ENCODE assay signal across 26 cellular contexts in the genomic region with DNA sequence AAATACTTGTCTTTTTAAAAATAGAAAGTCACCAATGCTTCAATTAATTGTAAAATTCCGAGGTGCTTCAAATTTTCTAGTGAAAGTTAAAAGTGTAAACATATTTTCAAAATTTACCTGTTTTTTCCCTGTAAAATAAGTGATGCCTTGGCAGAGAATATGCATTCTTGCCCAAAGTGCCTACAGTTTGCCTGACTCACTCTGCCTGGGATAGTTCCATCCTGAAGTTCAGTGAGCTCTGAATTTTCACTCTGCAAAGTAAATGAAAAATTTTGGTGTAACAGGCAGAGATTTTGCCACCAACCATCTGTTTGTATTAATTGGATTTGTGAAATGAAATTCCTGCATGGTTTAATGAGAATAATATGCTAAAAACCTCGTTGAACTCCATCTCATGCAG.
"Had no signal": no experiment of that assay in that cellular context is flagged by ENCODE, and none has a peak within 500 bp of the region (broad histone marks: within the 10 kb centered on the region; RNA-seq: fewer than 3 reads in every experiment).

No MANE protein-coding gene starts in this region.

- H3K4me1 Mint-ChIP-seq: activated T-helper 17 cell treated with anti-CD3 and anti-CD28 coated beads, Interleukin-2, amount 50 U/mL, for 72 hours had no signal

- H3K36me3 ChIP-seq: brain microvascular endothelial cell, heart right ventricle, left ventricle myocardium inferior, right lobe of liver, transverse colon had no signal

- H3K27ac Mint-ChIP-seq: activated CD8-positive, alpha-beta T cell treated with anti-CD3 and anti-CD28 coated beads for 36 hours; activated T-helper 17 cell treated with anti-CD3 and anti-CD28 coated beads, Interleukin-2, amount 50 U/mL, for 72 hours; effector memory CD8-positive, alpha-beta T cell; natural killer cell treated with Interleukin-12 subunit alpha and Interleukin-12 subunit beta and Interleukin-15 and Interleukin-18, amount 100 ng/mL, for 72 hours; WTC11 had no signal

- DNase-seq: activated CD4-positive, alpha-beta T cell treated with anti-CD3 and anti-CD28 coated beads, Interleukin-2, amount 50 U/mL, for 1 hour; activated CD8-positive, alpha-beta T cell treated with anti-CD3 and anti-CD28 coated beads for 36 hours; activated gamma-delta T cell treated with Interleukin-2 at 50 U/mL for 16 hours; activated naive CD4-positive, alpha-beta T cell treated with anti-CD3 and anti-CD28 coated beads, Interleukin-2, amount 50 U/mL, for 16 hours; activated T-cell treated with anti-CD3 and anti-CD28 coated beads, Interleukin-2, amount 50 U/mL, for 4 hours; amniotic stem cell; brain microvascular endothelial cell; cortex of kidney; effector memory CD8-positive, alpha-beta T cell; foreskin melanocyte; heart right ventricle; left ventricle myocardium inferior; mucosa of descending colon; posterior cingulate gyrus; right lobe of liver; stimulated activated CD4-positive, alpha-beta T cell treated with anti-CD3 and anti-CD28 coated beads, Interleukin-2, amount 100 ng/mL, for 48 hours; stimulated activated naive CD4-positive, alpha-beta T cell treated with Interleukin-2 at 50 U/mL for 16 hours; T-helper 9 cell; testis; transverse colon had no signal

- H3K27me3 Mint-ChIP-seq: activated CD8-positive, alpha-beta T cell treated with anti-CD3 and anti-CD28 coated beads for 36 hours; activated T-helper 17 cell treated with anti-CD3 and anti-CD28 coated beads, Interleukin-2, amount 50 U/mL, for 72 hours; effector memory CD8-positive, alpha-beta T cell; natural killer cell treated with Interleukin-12 subunit alpha and Interleukin-12 subunit beta and Interleukin-15 and Interleukin-18, amount 100 ng/mL, for 72 hours had no signal

- H3K27me3 ChIP-seq: brain microvascular endothelial cell, right lobe of liver, testis, transverse colon had no signal

- H3K4me3 Mint-ChIP-seq: activated CD8-positive, alpha-beta T cell treated with anti-CD3 and anti-CD28 coated beads for 36 hours; activated T-cell treated with anti-CD3 and anti-CD28 coated beads, Interleukin-2, amount 50 U/mL, for 4 hours; activated T-helper 17 cell treated with anti-CD3 and anti-CD28 coated beads, Interleukin-2, amount 50 U/mL, for 72 hours; effector memory CD8-positive, alpha-beta T cell; natural killer cell treated with Interleukin-12 subunit alpha and Interleukin-12 subunit beta and Interleukin-15 and Interleukin-18, amount 100 ng/mL, for 72 hours; WTC11 had no signal

- H3K4me3 ChIP-seq: heart right ventricle, left ventricle myocardium inferior, lung, mucosa of descending colon, right lobe of liver, transverse colon had no signal

- FAIRE-seq: astrocyte, endothelial cell of umbilical vein had no signal

- H3K4me1 ChIP-seq: heart right ventricle, left ventricle myocardium inferior, right lobe of liver, testis, transverse colon had no signal

- ATAC-seq: activated CD8-positive, alpha-beta T cell treated with anti-CD3 and anti-CD28 coated beads for 36 hours; activated T-cell treated with anti-CD3 and anti-CD28 coated beads, Interleukin-2, amount 50 U/mL, for 4 hours; activated T-helper 17 cell treated with anti-CD3 and anti-CD28 coated beads, Interleukin-2, amount 50 U/mL, for 72 hours; effector memory CD8-positive, alpha-beta T cell; heart right ventricle; mucosa of descending colon; natural killer cell treated with Interleukin-12 subunit alpha and Interleukin-12 subunit beta and Interleukin-15 and Interleukin-18, amount 100 ng/mL, for 72 hours; right lobe of liver; WTC11 had no signal

- H3K27ac ChIP-seq: brain microvascular endothelial cell, heart right ventricle, left ventricle myocardium inferior, right lobe of liver, testis, transverse colon had no signal

- H3K9me3 ChIP-seq: left ventricle myocardium inferior, mucosa of descending colon, right lobe of liver, testis, transverse colon had no signal
